In the genomic region with DNA sequence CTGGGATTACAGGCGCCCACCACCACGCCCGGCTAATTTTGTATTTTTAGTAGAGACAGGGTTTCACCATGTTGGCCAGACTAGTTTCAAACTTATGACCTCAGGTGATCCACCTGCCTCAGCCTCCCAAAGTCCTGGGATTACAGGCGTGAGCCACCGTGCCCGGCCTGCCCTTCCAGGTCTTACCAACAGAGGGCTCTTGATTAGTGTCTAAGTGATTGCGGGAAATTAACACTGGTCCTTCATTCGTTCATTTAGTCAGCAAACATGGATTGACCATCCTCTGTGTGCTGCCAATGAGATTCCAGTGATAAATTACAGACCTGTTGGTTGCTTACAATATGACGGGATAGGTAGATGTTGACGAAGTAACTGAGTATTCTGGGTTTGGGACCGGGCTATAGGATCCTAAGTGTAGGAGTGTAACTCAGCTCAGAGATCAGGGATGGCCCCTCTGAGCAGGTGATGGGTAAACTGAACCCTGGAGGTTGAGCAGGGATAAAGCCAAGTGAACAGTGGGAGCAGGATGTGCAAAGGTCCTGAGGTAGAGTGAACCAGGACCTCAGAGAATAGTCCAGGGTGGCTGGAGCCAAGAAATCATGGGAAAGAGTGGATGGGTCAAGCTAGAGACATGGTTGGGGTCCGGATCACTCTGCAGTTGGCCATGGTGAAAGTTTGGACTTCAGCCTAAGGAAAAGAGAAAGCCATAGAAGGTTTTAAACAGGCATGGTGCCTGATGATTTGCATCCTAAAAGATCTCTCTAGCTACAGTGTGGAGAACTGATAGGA, we compare ENCODE assay signal across 16 cellular contexts.
"Had no signal": no experiment of that assay in that cellular context is flagged by ENCODE, and none has a peak within 500 bp of the region (broad histone marks: within the 10 kb centered on the region; RNA-seq: fewer than 3 reads in every experiment).

No MANE protein-coding gene starts in this region.

- H3K4me1 ChIP-seq: right atrium auricular region, tibial artery, uterus had no signal

- ATAC-seq: activated CD8-positive, alpha-beta memory T cell treated with anti-CD3 and anti-CD28 coated beads, Interleukin-2, amount 10 ng/mL, durations not matched to agents 7 days and 5 days; activated naive CD8-positive, alpha-beta T cell treated with anti-CD3 and anti-CD28 coated beads, Interleukin-2, amount 50 U/mL, for 24 hours; stimulated activated naive B cell treated with anti-CD40 and anti-IgM and Interleukin-4, amounts not matched to agents 10 μg/mL and 1 μg/mL and 100 μg/mL, for 72 hours had no signal

- H3K9me3 ChIP-seq: right atrium auricular region, tibial artery, uterus had no signal

- DNase-seq: activated CD4-positive, alpha-beta memory T cell treated with anti-CD3 and anti-CD28 coated beads for 36 hours; activated CD8-positive, alpha-beta memory T cell treated with anti-CD3 and anti-CD28 coated beads, Interleukin-2, amount 10 ng/mL, durations not matched to agents 7 days and 5 days; activated naive CD4-positive, alpha-beta T cell treated with anti-CD3 and anti-CD28 coated beads for 36 hours; activated naive CD8-positive, alpha-beta T cell treated with anti-CD3 and anti-CD28 coated beads, Interleukin-2, amount 50 U/mL, for 24 hours; activated T-cell treated with anti-CD3 and anti-CD28 coated beads, Interleukin-2, amount 50 U/mL, for 1 hour; aorta; effector CD8-positive, alpha-beta T cell; kidney glomerular epithelial cell; stimulated activated CD4-positive, alpha-beta T cell treated with anti-CD3 and anti-CD28 coated beads, Interleukin-15, amount 100 ng/mL, for 24 hours; stimulated activated CD4-positive, alpha-beta T cell treated with anti-CD3 and anti-CD28 coated beads, Interleukin-4, amount 100 ng/mL, for 1 hour; stimulated activated naive B cell treated with anti-CD40 and anti-IgM and Interleukin-4, amounts not matched to agents 10 μg/mL and 1 μg/mL and 100 μg/mL, for 72 hours; T1000; tibial artery; uterus had no signal

- H3K27me3 ChIP-seq: right atrium auricular region, uterus had no signal

- H3K4me3 ChIP-seq: right atrium auricular region, skin epidermis, tibial artery, uterus had no signal

- H3K36me3 ChIP-seq: right atrium auricular region, tibial artery, uterus had no signal

- H3K27ac ChIP-seq: right atrium auricular region, tibial artery, uterus had no signal
